9 cellular contexts compared by ENCODE assay signal in genomic region chr3:170868577-170869239, GRCh38. TPM values are rescaled to one million over a fixed set of nuclear protein-coding genes. Genes with fewer than 3 reads are reported as not detected.
DNase-seq lines count a peak whose midpoint lies in the region; ATAC-seq and TF ChIP-seq lines count a peak whose summit lies in the region.
"Had no signal": no experiment of that assay in that cellular context is flagged by ENCODE, and none has a peak within 500 bp of the region (broad histone marks: within the 10 kb centered on the region; RNA-seq: fewer than 3 reads in every experiment).

No MANE protein-coding gene starts in this region.

- peaks cover 41% of the 10 kb centered on the region for H3K36me3 Mint-ChIP-seq in activated CD8-positive, alpha-beta T cell treated with anti-CD3 and anti-CD28 coated beads, Interleukin-2, amount 10 ng/mL, durations not matched to agents 7 days and 5 days (ENCODE audit: low read depth)

- H3K27me3 Mint-ChIP-seq in activated CD8-positive, alpha-beta T cell treated with anti-CD3 and anti-CD28 coated beads, Interleukin-2, amount 10 ng/mL, durations not matched to agents 7 days and 5 days (ENCODE audit: low read depth), result no peaks in the 10 kb centered on the region

- POLR2A ChIA-PET in activated CD8-positive, alpha-beta T cell treated with anti-CD3 and anti-CD28 coated beads, Interleukin-2, amount 10 ng/mL, durations not matched to agents 7 days and 5 days (lab: Charles Lee), result interaction anchor here (1.4 to 3.0 kb wide), 3 partner anchors 41 to 1096 kb away, joined by 4 to 31 read pairs (median 6); partner anchors contain the start of genes EIF5A2 and MYNN

- H3K4me3 ChIP-seq in HFF-Myc (replicated peaks; ENCODE audit: low read depth, low read length), result peak overlapping the region; percentile 97
- peak overlapping the region; percentile 89 for H3K4me3 ChIP-seq in right cardiac atrium (ENCODE audit: low read length)

- H3K27me3 ChIP-seq in right cardiac atrium (ENCODE audit: control insufficient read depth, insufficient read depth), result no peaks in the 10 kb centered on the region

- peak overlapping the region; percentile 85 for H3K4me3 Mint-ChIP-seq in activated CD8-positive, alpha-beta T cell treated with anti-CD3 and anti-CD28 coated beads, Interleukin-2, amount 10 ng/mL, durations not matched to agents 7 days and 5 days

- TF ChIP-seq CTCF in HFF-Myc (IDR thresholded peaks at IDR 0.05; ENCODE audit: low read depth, low read length, missing control alignments), result no peak

- H3K4me1 ChIP-seq in right cardiac atrium (ENCODE audit: control insufficient read depth, insufficient read depth, low read length), result peaks cover 4% of the 10 kb centered on the region

- no peak overlapping the region for H3K27ac ChIP-seq in right cardiac atrium (ENCODE audit: low read length)

- no peak for ATAC-seq in activated CD8-positive, alpha-beta T cell treated with anti-CD3 and anti-CD28 coated beads, Interleukin-2, amount 10 ng/mL, durations not matched to agents 7 days and 5 days
- ATAC-seq in right cardiac atrium (no peak), GM18858 (IDR thresholded peaks at IDR 0.05; ENCODE audit: unreplicated experiment) (no peak), GM19463 (IDR thresholded peaks at IDR 0.05; ENCODE audit: unreplicated experiment) (no peak)

- intact Hi-C loops in right cardiac atrium (cut with DNase I), result no loop called here

- H3K27ac Mint-ChIP-seq in activated CD8-positive, alpha-beta T cell treated with anti-CD3 and anti-CD28 coated beads, Interleukin-2, amount 10 ng/mL, durations not matched to agents 7 days and 5 days, result peak overlapping the region; percentile 95

- WGBS in right cardiac atrium, result 91% methylated on average over 9 of the region's 9 CpGs

- peaks cover 26% of the 10 kb centered on the region for H3K4me1 Mint-ChIP-seq in activated CD8-positive, alpha-beta T cell treated with anti-CD3 and anti-CD28 coated beads, Interleukin-2, amount 10 ng/mL, durations not matched to agents 7 days and 5 days (ENCODE audit: low read depth)

- no peaks in the 10 kb centered on the region for H3K9me3 Mint-ChIP-seq in activated CD8-positive, alpha-beta T cell treated with anti-CD3 and anti-CD28 coated beads, Interleukin-2, amount 10 ng/mL, durations not matched to agents 7 days and 5 days (ENCODE audit: insufficient read depth)

- DNase-seq in HFF-Myc (ENCODE audit: extremely low read depth, low read depth) (no peak), right cardiac atrium (no peak), kidney tubule cell (ENCODE audit: low spot score) (no peak), NCI-H2196 treated with DMSO at 0.1 percent for 48 hours (lab: John Stamatoyannopoulos, UW; ENCODE audit: unreplicated experiment) (no peak)
- no peak for DNase-seq in activated CD8-positive, alpha-beta T cell treated with anti-CD3 and anti-CD28 coated beads, Interleukin-2, amount 10 ng/mL, durations not matched to agents 7 days and 5 days
- DNase-seq in stimulated activated CD8-positive, alpha-beta memory T cell treated with anti-CD3 and anti-CD28 coated beads, Interleukin-4, amount 100 ng/mL, for 48 hours, result peak; percentile 33
- DNase-seq: caudate nucleus had no signal

- CTCF ChIA-PET in activated CD8-positive, alpha-beta T cell treated with anti-CD3 and anti-CD28 coated beads, Interleukin-2, amount 10 ng/mL, durations not matched to agents 7 days and 5 days (lab: Charles Lee), result interaction anchor here (0.9 to 1.2 kb wide), 4 partner anchors 16 to 455 kb away, joined by 3 read pairs; partner anchors contain the start of gene EIF5A2

- H3K9me3 ChIP-seq in right cardiac atrium (ENCODE audit: control insufficient read depth, low read length), result no peaks in the 10 kb centered on the region

RNA-seq across cellular contexts. Expression of gene RPL22L1, which starts 1.3 kb away (rescaled TPM):
- total RNA-seq in activated CD8-positive, alpha-beta T cell treated with anti-CD3 and anti-CD28 coated beads, Interleukin-2, amount 10 ng/mL, durations not matched to agents 7 days and 5 days, result 10 to 100 TPM; 80.3 to 89.3 TPM
- 10 to 100 TPM; 16.8 to 31.8 (median 18.8) TPM for total RNA-seq in right cardiac atrium
- polyA plus RNA-seq in right cardiac atrium, result 44.9 TPM

RNA-seq across cellular contexts. Expression of gene EIF5A2, which starts 39.7 kb away (rescaled TPM):
- total RNA-seq in activated CD8-positive, alpha-beta T cell treated with anti-CD3 and anti-CD28 coated beads, Interleukin-2, amount 10 ng/mL, durations not matched to agents 7 days and 5 days, result 10 to 100 TPM; 10.8 to 10.9 TPM
- 10 to 100 TPM in 3 of 4 donors, 1 to 10 TPM in 1; 9.8 to 14.0 (median 11.4) TPM for total RNA-seq in right cardiac atrium
- 2.6 TPM for polyA plus RNA-seq in right cardiac atrium
